4 cellular contexts compared by ENCODE assay signal in the genomic region with DNA sequence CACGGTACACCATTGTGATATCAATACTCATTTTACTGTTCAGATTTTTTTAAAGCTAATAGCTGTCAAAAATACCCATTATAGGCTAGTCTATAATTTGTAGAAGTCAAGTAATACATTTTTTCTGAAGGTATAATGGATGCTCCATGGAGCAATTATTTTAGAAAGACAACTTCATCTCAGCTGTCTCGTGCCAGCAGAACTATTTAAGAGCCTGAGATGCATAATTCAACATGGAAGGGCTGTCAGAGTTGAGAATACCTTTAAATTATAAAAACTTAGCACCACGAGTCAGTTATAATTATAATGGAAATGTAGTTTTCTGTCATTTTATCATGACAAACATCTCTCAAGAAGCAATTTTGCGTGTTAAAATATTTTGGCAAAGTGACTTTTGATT.
"Had no signal": no experiment of that assay in that cellular context is flagged by ENCODE, and none has a peak within 500 bp of the region (broad histone marks: within the 10 kb centered on the region; RNA-seq: fewer than 3 reads in every experiment).

No MANE protein-coding gene starts in this region.

- H3K4me3 ChIP-seq: GM23248, GM23338, HAP-1 had no signal

- H3K27ac ChIP-seq: GM23248 had no signal

- H3K9ac ChIP-seq: GM23248 had no signal

- H2AFZ ChIP-seq: GM23248, GM23338 had no signal

- ATAC-seq: GM23338, HCT116 had no signal

- H3K4me2 ChIP-seq: GM23338 had no signal

- H3K36me3 ChIP-seq: HAP-1 had no signal

- H3K9me3 ChIP-seq: HAP-1 had no signal
